1 cellular context compared by ENCODE assay signal in genomic region chr9:17578911-17579793, GRCh38.
TF ChIP-seq lines count a peak whose summit lies in the region.

Gene SH3GL2, plus strand, starts transcription at chr9:17579066.

TF ChIP-seq in H1, 55 proteins besides CTCF, POLR2A, EP300 and RAD21 (continued from another document):
- TF ChIP-seq, protein P1, sequence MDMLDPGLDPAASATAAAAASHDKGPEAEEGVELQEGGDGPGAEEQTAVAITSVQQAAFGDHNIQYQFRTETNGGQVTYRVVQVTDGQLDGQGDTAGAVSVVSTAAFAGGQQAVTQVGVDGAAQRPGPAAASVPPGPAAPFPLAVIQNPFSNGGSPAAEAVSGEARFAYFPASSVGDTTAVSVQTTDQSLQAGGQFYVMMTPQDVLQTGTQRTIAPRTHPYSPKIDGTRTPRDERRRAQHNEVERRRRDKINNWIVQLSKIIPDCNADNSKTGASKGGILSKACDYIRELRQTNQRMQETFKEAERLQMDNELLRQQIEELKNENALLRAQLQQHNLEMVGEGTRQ (IDR thresholded peaks at IDR 0.05; ENCODE audit: low read length): no peak
- TF ChIP-seq RNF2 (IDR thresholded peaks at IDR 0.05; ENCODE audit: borderline replicate concordance, low read depth, low read length, missing control alignments, poor library complexity, severe bottlenecking) (peak; percentile 44), POU5F1 (IDR thresholded peaks at IDR 0.05; ENCODE audit: low read depth, low read length) (no peak), CEBPB (IDR thresholded peaks at IDR 0.05; ENCODE audit: low read depth, low read length) (no peak), GTF2F1 (IDR thresholded peaks at IDR 0.05; ENCODE audit: borderline replicate concordance, low read depth, low read length) (no peak), RBBP5 (IDR thresholded peaks at IDR 0.05; ENCODE audit: borderline replicate concordance, low read depth, low read length) (peak; percentile 98), BCL11A (IDR thresholded peaks at IDR 0.05; ENCODE audit: low read depth in 2 of 2, low read length in 2 of 2) (no peak), YY1 (IDR thresholded peaks at IDR 0.05; ENCODE audit: low read depth, low read length) (no peak), SUZ12 (IDR thresholded peaks at IDR 0.05; ENCODE audit: low read length) (peak; percentile 56), RFX5 (IDR thresholded peaks at IDR 0.05; ENCODE audit: borderline replicate concordance, low read depth, low read length) (no peak), JUND (IDR thresholded peaks at IDR 0.05; ENCODE audit: low read length) (no peak), ATF2 (IDR thresholded peaks at IDR 0.05; ENCODE audit: low read length) (no peak), TCF12 (IDR thresholded peaks at IDR 0.05; ENCODE audit: low read depth, low read length) (no peak), TEAD4 (IDR thresholded peaks at IDR 0.05; ENCODE audit: low read depth, low read length) (no peak), KDM1A (IDR thresholded peaks at IDR 0.05; ENCODE audit: borderline replicate concordance, low read length) (peak; percentile 9; the same call in 1 of the 2 replicates), CBX8 (IDR thresholded peaks at IDR 0.05; ENCODE audit: borderline replicate concordance, low read depth, low read length) (no peak), ASH2L (IDR thresholded peaks at IDR 0.05; ENCODE audit: low read length) (peak; percentile 71), TAF7 (optimal IDR thresholded peaks at IDR 0.05; ENCODE audit: borderline replicate concordance, low read depth, low read length) (no peak), CHD1 (IDR thresholded peaks at IDR 0.05; ENCODE audit: low read depth, low read length) (no peak), PHF8 (conservative IDR thresholded peaks at IDR 0.05; ENCODE audit: low read depth, low read length) (peak; percentile 83), SIRT6 (IDR thresholded peaks at IDR 0.05; ENCODE audit: low read length) (no peak), BACH1 (IDR thresholded peaks at IDR 0.05; ENCODE audit: low read length) (no peak), KDM5A (IDR thresholded peaks at IDR 0.05; ENCODE audit: low read length) (no peak), TBP (IDR thresholded peaks at IDR 0.05; ENCODE audit: low read depth, low read length) (peak; percentile 89), CHD2 (IDR thresholded peaks at IDR 0.05; ENCODE audit: low read length) (peak; percentile 50), BRCA1 (IDR thresholded peaks at IDR 0.05; ENCODE audit: low read depth, low read length) (no peak), SP4 (IDR thresholded peaks at IDR 0.05; ENCODE audit: low read length) (no peak), HDAC2 (IDR thresholded peaks at IDR 0.05; ENCODE audit: borderline replicate concordance in 1 of 2, low read depth in 2 of 2, low read length in 2 of 2) (peak in 1 of 2 experiments; percentile 63; a peak in 1 of 4 replicates), CTBP2 (IDR thresholded peaks at IDR 0.05; ENCODE audit: borderline replicate concordance, insufficient read depth, insufficient read length, low read length) (peak; percentile 74), SIN3A (conservative IDR thresholded peaks at IDR 0.05 in 1 of 2, IDR thresholded peaks at IDR 0.05 in 1 of 2; ENCODE audit: low read depth in 1 of 2, low read length in 2 of 2) (no peak), HDAC6 (IDR thresholded peaks at IDR 0.05; ENCODE audit: low read depth, low read length) (no peak), EZH2 (IDR thresholded peaks at IDR 0.05; ENCODE audit: low read depth, low read length, severe bottlenecking) (no peak), SAP30 (IDR thresholded peaks at IDR 0.05; ENCODE audit: insufficient read depth, insufficient replicate concordance, low read length) (no peak), KDM4A (IDR thresholded peaks at IDR 0.05; ENCODE audit: low read depth, low read length, severe bottlenecking) (peak; percentile 95), GABPA (IDR thresholded peaks at IDR 0.05; ENCODE audit: borderline replicate concordance, insufficient read depth, low read length) (no peak), POLR2AphosphoS5 (IDR thresholded peaks at IDR 0.05; ENCODE audit: low read depth, low read length) (peak; percentile 70), CHD7 (IDR thresholded peaks at IDR 0.05; ENCODE audit: insufficient replicate concordance, low read length) (no peak), NANOG (IDR thresholded peaks at IDR 0.05; ENCODE audit: insufficient read depth, low read depth, low read length, poor library complexity, severe bottlenecking) (no peak), CREB1 (IDR thresholded peaks at IDR 0.05) (peak; percentile 91), MAFK (IDR thresholded peaks at IDR 0.05; ENCODE audit: low read depth, low read length) (no peak), NRF1 (IDR thresholded peaks at IDR 0.05; ENCODE audit: low read depth, low read length) (no peak), ZNF274 (IDR thresholded peaks at IDR 0.05; ENCODE audit: borderline replicate concordance, extremely low read depth, low read length) (no peak), RXRA (IDR thresholded peaks at IDR 0.05; ENCODE audit: insufficient read depth, low read depth, low read length) (no peak), FOSL1 (IDR thresholded peaks at IDR 0.05; ENCODE audit: insufficient read depth, low read depth, low read length) (no peak), SP1 (IDR thresholded peaks at IDR 0.05; ENCODE audit: low read depth, low read length) (no peak)
- TF ChIP-seq, protein P2, sequence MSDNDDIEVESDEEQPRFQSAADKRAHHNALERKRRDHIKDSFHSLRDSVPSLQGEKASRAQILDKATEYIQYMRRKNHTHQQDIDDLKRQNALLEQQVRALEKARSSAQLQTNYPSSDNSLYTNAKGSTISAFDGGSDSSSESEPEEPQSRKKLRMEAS (IDR thresholded peaks at IDR 0.05): peak; percentile 91
- TF ChIP-seq, protein P3, sequence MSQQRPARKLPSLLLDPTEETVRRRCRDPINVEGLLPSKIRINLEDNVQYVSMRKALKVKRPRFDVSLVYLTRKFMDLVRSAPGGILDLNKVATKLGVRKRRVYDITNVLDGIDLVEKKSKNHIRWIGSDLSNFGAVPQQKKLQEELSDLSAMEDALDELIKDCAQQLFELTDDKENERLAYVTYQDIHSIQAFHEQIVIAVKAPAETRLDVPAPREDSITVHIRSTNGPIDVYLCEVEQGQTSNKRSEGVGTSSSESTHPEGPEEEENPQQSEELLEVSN (IDR thresholded peaks at IDR 0.05): peak; percentile 99
- TF ChIP-seq, protein P4, sequence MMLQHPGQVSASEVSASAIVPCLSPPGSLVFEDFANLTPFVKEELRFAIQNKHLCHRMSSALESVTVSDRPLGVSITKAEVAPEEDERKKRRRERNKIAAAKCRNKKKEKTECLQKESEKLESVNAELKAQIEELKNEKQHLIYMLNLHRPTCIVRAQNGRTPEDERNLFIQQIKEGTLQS (IDR thresholded peaks at IDR 0.05; ENCODE audit: insufficient read depth, low read depth, low read length): no peak
